ENCODE assay signal across 17 cellular contexts in genomic region chr10:56116684-56117083, GRCh38.
A peak's percentile ranks its signal among the peaks of the same experiment; 100 is the strongest.
DNase-seq lines count a peak whose midpoint lies in the region; ATAC-seq and TF ChIP-seq lines count a peak whose summit lies in the region.
"Had no signal": no experiment of that assay in that cellular context is flagged by ENCODE, and none has a peak within 500 bp of the region (broad histone marks: within the 10 kb centered on the region; RNA-seq: fewer than 3 reads in every experiment).

No MANE protein-coding gene starts in this region.

- H3K9me3 Mint-ChIP-seq in Caco-2 (ENCODE audit: unreplicated experiment), result no peaks in the 10 kb centered on the region
- H3K9me3 Mint-ChIP-seq in stimulated activated effector memory CD8-positive, alpha-beta T cell treated with anti-CD3 and anti-CD28 coated beads, Interleukin-12 subunit alpha, Interleukin-12 subunit beta, amount 100 ng/mL, for 72 hours, result peaks cover 20% of the 10 kb centered on the region
- H3K9me3 Mint-ChIP-seq: activated T-cell treated with anti-CD3 and anti-CD28 coated beads, Interleukin-2, amount 50 U/mL, for 72 hours had no signal

- H3K27me3 Mint-ChIP-seq in Caco-2 (ENCODE audit: insufficient read depth, unreplicated experiment), result peaks cover 4% of the 10 kb centered on the region
- H3K27me3 Mint-ChIP-seq: CD4-positive, alpha-beta T cell had no signal

- intact Hi-C loops in Caco-2 (cut with micrococcal nuclease; ENCODE audit: unreplicated experiment), result loop anchor here (5.0 kb wide), 1 partner anchor 374 kb away; no protein-coding TSS in a partner anchor
- intact Hi-C loops in upper lobe of right lung (cut with DNase I), result no loop called here

- ATAC-seq in upper lobe of right lung (no peak), HG03045 (IDR thresholded peaks at IDR 0.05; ENCODE audit: unreplicated experiment) (no peak)
- no peak for ATAC-seq in stimulated activated effector memory CD8-positive, alpha-beta T cell treated with anti-CD3 and anti-CD28 coated beads, Interleukin-12 subunit alpha, Interleukin-12 subunit beta, amount 100 ng/mL, for 72 hours
- ATAC-seq: activated T-cell treated with anti-CD3 and anti-CD28 coated beads, Interleukin-2, amount 50 U/mL, for 72 hours; heart right ventricle; stimulated activated naive CD8-positive, alpha-beta T cell treated with anti-CD3 and anti-CD28 coated beads, Interleukin-15, Interleukin-2, amounts not matched to agents 100 U/mL and 50 U/mL, for 24 hours had no signal

- TF ChIP-seq CTCF in Caco-2 (IDR thresholded peaks at IDR 0.05; ENCODE audit: insufficient read depth in 1 of 2, low read depth in 1 of 2, low read length in 1 of 2, severe bottlenecking in 1 of 2, unreplicated experiment in 1 of 2), result peak; percentile 63 to 64
- TF ChIP-seq CTCF in HEK293 (tag by site-specific recombination; IDR thresholded peaks at IDR 0.05), result no peak
- no peak for TF ChIP-seq CTCF in upper lobe of right lung (IDR thresholded peaks at IDR 0.05)

- no peak overlapping the region for H3K4me3 Mint-ChIP-seq in Caco-2 (ENCODE audit: unreplicated experiment)
- no peak overlapping the region for H3K4me3 Mint-ChIP-seq in stimulated activated effector memory CD8-positive, alpha-beta T cell treated with anti-CD3 and anti-CD28 coated beads, Interleukin-12 subunit alpha, Interleukin-12 subunit beta, amount 100 ng/mL, for 72 hours
- H3K4me3 Mint-ChIP-seq: activated T-cell treated with anti-CD3 and anti-CD28 coated beads, Interleukin-2, amount 50 U/mL, for 72 hours; CD4-positive, alpha-beta T cell had no signal

- CTCF ChIA-PET in Caco-2 (lab: Charles Lee), result interaction anchor here (1.1 to 1.2 kb wide), 2 partner anchors 137 to 448 kb away, joined by 6 to 7 read pairs; no protein-coding TSS in a partner anchor
- CTCF ChIA-PET in HEK293 (lab: Yijun Ruan, JAX), result no interaction called here

- H3K9me3 ChIP-seq in Caco-2 (no peaks in the 10 kb centered on the region), HEK293 (ENCODE audit: control insufficient read depth, insufficient read depth, low read depth, low read length) (no peaks in the 10 kb centered on the region), upper lobe of right lung (no peaks in the 10 kb centered on the region)
- H3K9me3 ChIP-seq: heart right ventricle had no signal

- H3K36me3 ChIP-seq in Caco-2 (ENCODE audit: control insufficient read depth, insufficient read depth, low read length) (no peaks in the 10 kb centered on the region), HEK293 (ENCODE audit: control insufficient read depth in 2 of 2, insufficient read depth in 1 of 2, low read length in 2 of 2) (no peaks in the 10 kb centered on the region), upper lobe of right lung (no peaks in the 10 kb centered on the region)
- H3K36me3 ChIP-seq: heart right ventricle had no signal

- H3K27me3 ChIP-seq in Caco-2 (replicated peaks; ENCODE audit: control insufficient read depth, insufficient read depth, low read length) (no peaks in the 10 kb centered on the region), upper lobe of right lung (no peaks in the 10 kb centered on the region)
- H3K27me3 ChIP-seq: heart right ventricle had no signal

- POLR2A ChIA-PET in Caco-2 (lab: Charles Lee), result no interaction called here
- POLR2A ChIA-PET in HEK293 (lab: Yijun Ruan, JAX), result no interaction called here

- no peaks in the 10 kb centered on the region for H3K4me1 Mint-ChIP-seq in Caco-2 (ENCODE audit: low read depth, unreplicated experiment)
- no peaks in the 10 kb centered on the region for H3K4me1 Mint-ChIP-seq in stimulated activated effector memory CD8-positive, alpha-beta T cell treated with anti-CD3 and anti-CD28 coated beads, Interleukin-12 subunit alpha, Interleukin-12 subunit beta, amount 100 ng/mL, for 72 hours

- H3K4me1 ChIP-seq in Caco-2, result no peaks in the 10 kb centered on the region
- H3K4me1 ChIP-seq in HEK293 (ENCODE audit: control insufficient read depth, insufficient read depth, low read length), result no peaks in the 10 kb centered on the region
- no peaks in the 10 kb centered on the region for H3K4me1 ChIP-seq in upper lobe of right lung
- H3K4me1 ChIP-seq: heart right ventricle had no signal

- DNase-seq in Caco-2 (peak in 1 of 2 experiments; percentile 23), RKO (ENCODE audit: low spot score) (peak; percentile 31), iPS-NIHi7 (ENCODE audit: extremely low spot score) (peak; percentile 19), upper lobe of right lung (no peak), NCI-H2227 (lab: John Stamatoyannopoulos, UW; ENCODE audit: unreplicated experiment) (no peak)
- DNase-seq in stimulated activated effector memory CD8-positive, alpha-beta T cell treated with anti-CD3 and anti-CD28 coated beads, Interleukin-12 subunit alpha, Interleukin-12 subunit beta, amount 100 ng/mL, for 72 hours (ENCODE audit: low spot score in 2 of 2), result no peak
- DNase-seq: activated T-cell treated with anti-CD3 and anti-CD28 coated beads, Interleukin-2, amount 50 U/mL, for 72 hours; CD4-positive, alpha-beta T cell; GOT3; heart right ventricle; NCI-H226; SIG-M5; stimulated activated CD4-positive, alpha-beta T cell treated with anti-CD3 and anti-CD28 coated beads, Interleukin-1b, Interleukin-23, amount 100 ng/mL, for 48 hours; stimulated activated naive CD8-positive, alpha-beta T cell treated with anti-CD3 and anti-CD28 coated beads, Interleukin-15, Interleukin-2, amounts not matched to agents 100 U/mL and 50 U/mL, for 24 hours had no signal

- H3K27ac ChIP-seq in HEK293 (ENCODE audit: extremely low read depth, low read depth, low read length) (no peak overlapping the region), upper lobe of right lung (no peak overlapping the region)
- H3K27ac ChIP-seq: heart right ventricle had no signal

- BruUV-seq in Caco-2 (replicated peaks; lab: Mats Ljungman, UMichigan), result no TSS peak

- no peaks in the 10 kb centered on the region for H3K36me3 Mint-ChIP-seq in Caco-2 (ENCODE audit: insufficient read depth, unreplicated experiment)
- H3K36me3 Mint-ChIP-seq in stimulated activated effector memory CD8-positive, alpha-beta T cell treated with anti-CD3 and anti-CD28 coated beads, Interleukin-12 subunit alpha, Interleukin-12 subunit beta, amount 100 ng/mL, for 72 hours, result no peaks in the 10 kb centered on the region

- no peak overlapping the region for H3K27ac Mint-ChIP-seq in Caco-2 (ENCODE audit: unreplicated experiment)
- H3K27ac Mint-ChIP-seq in stimulated activated effector memory CD8-positive, alpha-beta T cell treated with anti-CD3 and anti-CD28 coated beads, Interleukin-12 subunit alpha, Interleukin-12 subunit beta, amount 100 ng/mL, for 72 hours, result no peak overlapping the region
- H3K27ac Mint-ChIP-seq: activated T-cell treated with anti-CD3 and anti-CD28 coated beads, Interleukin-2, amount 50 U/mL, for 72 hours; CD4-positive, alpha-beta T cell had no signal

- H3K4me3 ChIP-seq in Caco-2 (ENCODE audit: low read depth, low read length) (no peak overlapping the region), HEK293 (ENCODE audit: low read depth, low read length) (no peak overlapping the region), upper lobe of right lung (no peak overlapping the region)
- H3K4me3 ChIP-seq: heart right ventricle, lung had no signal

TF ChIP-seq in HEK293, 187 proteins besides CTCF, POLR2A, EP300 and RAD21:
- no peak for TF ChIP-seq SETDB1 (IDR thresholded peaks at IDR 0.05; ENCODE audit: insufficient read length, low read length)
- peak; percentile 32; the same call in 1 of the 2 replicates for TF ChIP-seq ZNF654 (tag by site-specific recombination; IDR thresholded peaks at IDR 0.05; ENCODE audit: low read depth)

Comparison
In these comparisons a context has a peak if more than half of its experiments do, and no peak if none do; other contexts are left out.
1. DNase-seq: peak in RKO (single experiment) and iPS-NIHi7 (single experiment); none in upper lobe of right lung (single experiment), NCI-H2227 (single experiment) and stimulated activated effector memory CD8-positive, alpha-beta T cell treated with anti-CD3 and anti-CD28 coated beads, Interleukin-12 subunit alpha, Interleukin-12 subunit beta, amount 100 ng/mL, for 72 hours (0 of 2).
2. CTCF ChIP-seq: peak in Caco-2 (2 of 2); none in HEK293 (single experiment) and upper lobe of right lung (single experiment).